ENCODE assay signal across 2 cellular contexts in the genomic region with DNA sequence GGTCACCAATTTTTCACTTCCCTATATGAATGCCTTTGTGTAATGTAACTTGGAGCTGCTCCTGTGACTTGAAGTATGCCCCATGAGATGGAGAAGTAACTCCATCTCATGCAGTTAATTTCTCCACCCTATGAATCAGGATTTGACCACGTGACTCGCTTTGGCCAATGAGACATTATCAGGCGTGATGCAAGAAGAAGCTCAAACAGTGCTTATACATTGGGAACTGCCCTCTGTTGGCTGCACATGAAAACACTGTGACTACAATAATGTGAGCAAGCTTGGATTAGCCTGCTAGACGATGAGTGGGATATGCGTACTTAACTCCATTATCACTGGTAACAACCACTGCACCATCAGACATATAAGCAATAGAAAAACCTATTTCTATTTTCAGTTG.
TF ChIP-seq lines count a peak whose summit lies in the region.

No MANE protein-coding gene starts in this region.

TF ChIP-seq in A549, 52 proteins besides CTCF, POLR2A, EP300 and RAD21:
- TF ChIP-seq, protein P1, sequence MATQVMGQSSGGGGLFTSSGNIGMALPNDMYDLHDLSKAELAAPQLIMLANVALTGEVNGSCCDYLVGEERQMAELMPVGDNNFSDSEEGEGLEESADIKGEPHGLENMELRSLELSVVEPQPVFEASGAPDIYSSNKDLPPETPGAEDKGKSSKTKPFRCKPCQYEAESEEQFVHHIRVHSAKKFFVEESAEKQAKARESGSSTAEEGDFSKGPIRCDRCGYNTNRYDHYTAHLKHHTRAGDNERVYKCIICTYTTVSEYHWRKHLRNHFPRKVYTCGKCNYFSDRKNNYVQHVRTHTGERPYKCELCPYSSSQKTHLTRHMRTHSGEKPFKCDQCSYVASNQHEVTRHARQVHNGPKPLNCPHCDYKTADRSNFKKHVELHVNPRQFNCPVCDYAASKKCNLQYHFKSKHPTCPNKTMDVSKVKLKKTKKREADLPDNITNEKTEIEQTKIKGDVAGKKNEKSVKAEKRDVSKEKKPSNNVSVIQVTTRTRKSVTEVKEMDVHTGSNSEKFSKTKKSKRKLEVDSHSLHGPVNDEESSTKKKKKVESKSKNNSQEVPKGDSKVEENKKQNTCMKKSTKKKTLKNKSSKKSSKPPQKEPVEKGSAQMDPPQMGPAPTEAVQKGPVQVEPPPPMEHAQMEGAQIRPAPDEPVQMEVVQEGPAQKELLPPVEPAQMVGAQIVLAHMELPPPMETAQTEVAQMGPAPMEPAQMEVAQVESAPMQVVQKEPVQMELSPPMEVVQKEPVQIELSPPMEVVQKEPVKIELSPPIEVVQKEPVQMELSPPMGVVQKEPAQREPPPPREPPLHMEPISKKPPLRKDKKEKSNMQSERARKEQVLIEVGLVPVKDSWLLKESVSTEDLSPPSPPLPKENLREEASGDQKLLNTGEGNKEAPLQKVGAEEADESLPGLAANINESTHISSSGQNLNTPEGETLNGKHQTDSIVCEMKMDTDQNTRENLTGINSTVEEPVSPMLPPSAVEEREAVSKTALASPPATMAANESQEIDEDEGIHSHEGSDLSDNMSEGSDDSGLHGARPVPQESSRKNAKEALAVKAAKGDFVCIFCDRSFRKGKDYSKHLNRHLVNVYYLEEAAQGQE (IDR thresholded peaks at IDR 0.05) = no peak
- TF ChIP-seq, protein P2, sequence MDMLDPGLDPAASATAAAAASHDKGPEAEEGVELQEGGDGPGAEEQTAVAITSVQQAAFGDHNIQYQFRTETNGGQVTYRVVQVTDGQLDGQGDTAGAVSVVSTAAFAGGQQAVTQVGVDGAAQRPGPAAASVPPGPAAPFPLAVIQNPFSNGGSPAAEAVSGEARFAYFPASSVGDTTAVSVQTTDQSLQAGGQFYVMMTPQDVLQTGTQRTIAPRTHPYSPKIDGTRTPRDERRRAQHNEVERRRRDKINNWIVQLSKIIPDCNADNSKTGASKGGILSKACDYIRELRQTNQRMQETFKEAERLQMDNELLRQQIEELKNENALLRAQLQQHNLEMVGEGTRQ (IDR thresholded peaks at IDR 0.05) = peak; percentile 60
TF ChIP-seq in A549: peak in this region for 1.

TF ChIP-seq in K562, 482 proteins besides CTCF, POLR2A, EP300 and RAD21:
- TF ChIP-seq CEBPB (tag; IDR thresholded peaks at IDR 0.05) (peak; percentile 39; the same call in 1 of the 2 replicates), TFE3 (CRISPR knock-in tag; IDR thresholded peaks at IDR 0.05) (peak; percentile 84), FOXJ2 (tag; IDR thresholded peaks at IDR 0.05) (no peak), MECOM (CRISPR knock-in tag; IDR thresholded peaks at IDR 0.05) (no peak), USF1 (CRISPR knock-in tag; IDR thresholded peaks at IDR 0.05) (peak; percentile 48; the same call in 1 of the 2 replicates), NR4A1 (CRISPR knock-in tag; IDR thresholded peaks at IDR 0.05) (no peak), NR4A1 (tag; IDR thresholded peaks at IDR 0.05) (no peak), SIX5 (IDR thresholded peaks at IDR 0.05; ENCODE audit: borderline replicate concordance in 1 of 2, insufficient read depth in 1 of 2, low read depth in 1 of 2, low read length in 2 of 2) (no peak), CUX1 (CRISPR knock-in tag; IDR thresholded peaks at IDR 0.05) (no peak), ZNF830 (CRISPR knock-in tag; IDR thresholded peaks at IDR 0.05) (no peak), HMGN3 (IDR thresholded peaks at IDR 0.05; ENCODE audit: borderline replicate concordance, extremely low read depth, insufficient read length, low read depth, low read length) (no peak), ZNF324 (CRISPR knock-in tag; IDR thresholded peaks at IDR 0.05) (no peak)
- TF ChIP-seq, protein P3, sequence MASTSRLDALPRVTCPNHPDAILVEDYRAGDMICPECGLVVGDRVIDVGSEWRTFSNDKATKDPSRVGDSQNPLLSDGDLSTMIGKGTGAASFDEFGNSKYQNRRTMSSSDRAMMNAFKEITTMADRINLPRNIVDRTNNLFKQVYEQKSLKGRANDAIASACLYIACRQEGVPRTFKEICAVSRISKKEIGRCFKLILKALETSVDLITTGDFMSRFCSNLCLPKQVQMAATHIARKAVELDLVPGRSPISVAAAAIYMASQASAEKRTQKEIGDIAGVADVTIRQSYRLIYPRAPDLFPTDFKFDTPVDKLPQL (IDR thresholded peaks at IDR 0.05; ENCODE audit: extremely low read depth, insufficient read length) = no peak
- TF ChIP-seq, protein P2 (CRISPR knock-in tag; IDR thresholded peaks at IDR 0.05) = 0 out of 2 replicates have a peak, but pooled peaks have one; percentile 21
